In the genomic region with DNA sequence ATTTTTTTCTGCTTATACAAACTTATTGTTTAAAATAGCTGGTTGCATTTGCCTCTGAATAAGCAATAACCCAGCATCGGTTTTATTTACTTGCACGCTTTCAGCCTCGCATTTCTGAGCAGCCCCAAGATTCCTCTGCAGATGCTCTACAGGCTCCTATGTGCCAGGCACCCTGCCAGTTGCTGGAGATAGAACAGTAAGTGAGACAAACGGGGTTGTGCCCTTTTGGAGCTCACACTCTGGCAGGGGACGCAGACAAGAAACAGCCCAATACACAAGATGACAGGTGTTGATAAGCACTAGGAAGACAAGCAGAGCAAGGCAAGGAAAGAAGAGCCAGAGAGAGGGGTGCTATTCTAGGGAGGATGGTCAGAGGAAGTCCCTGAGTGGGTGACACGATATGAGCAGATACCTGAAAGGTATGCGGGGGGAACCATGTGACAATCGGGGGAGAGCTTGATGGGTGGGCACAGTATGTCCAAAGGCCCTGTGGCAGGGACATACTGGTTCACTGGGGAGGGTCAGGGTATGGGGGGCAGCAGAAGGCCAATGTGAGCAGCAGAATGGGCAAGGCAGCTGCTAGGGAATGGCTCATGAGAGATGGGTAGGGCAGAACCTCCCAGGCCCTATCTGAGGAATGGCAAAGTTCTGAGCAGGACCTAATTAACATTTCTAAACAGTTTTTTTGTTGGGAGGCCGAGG, we compare ENCODE assay signal across 1 cellular context.
A peak's percentile ranks its signal among the peaks of the same experiment; 100 is the strongest.
TF ChIP-seq lines count a peak whose summit lies in the region.

No MANE protein-coding gene starts in this region.

TF ChIP-seq in SK-N-SH, 30 proteins besides CTCF, POLR2A, EP300 and RAD21 (continued from another document):
- TF ChIP-seq, protein P1, sequence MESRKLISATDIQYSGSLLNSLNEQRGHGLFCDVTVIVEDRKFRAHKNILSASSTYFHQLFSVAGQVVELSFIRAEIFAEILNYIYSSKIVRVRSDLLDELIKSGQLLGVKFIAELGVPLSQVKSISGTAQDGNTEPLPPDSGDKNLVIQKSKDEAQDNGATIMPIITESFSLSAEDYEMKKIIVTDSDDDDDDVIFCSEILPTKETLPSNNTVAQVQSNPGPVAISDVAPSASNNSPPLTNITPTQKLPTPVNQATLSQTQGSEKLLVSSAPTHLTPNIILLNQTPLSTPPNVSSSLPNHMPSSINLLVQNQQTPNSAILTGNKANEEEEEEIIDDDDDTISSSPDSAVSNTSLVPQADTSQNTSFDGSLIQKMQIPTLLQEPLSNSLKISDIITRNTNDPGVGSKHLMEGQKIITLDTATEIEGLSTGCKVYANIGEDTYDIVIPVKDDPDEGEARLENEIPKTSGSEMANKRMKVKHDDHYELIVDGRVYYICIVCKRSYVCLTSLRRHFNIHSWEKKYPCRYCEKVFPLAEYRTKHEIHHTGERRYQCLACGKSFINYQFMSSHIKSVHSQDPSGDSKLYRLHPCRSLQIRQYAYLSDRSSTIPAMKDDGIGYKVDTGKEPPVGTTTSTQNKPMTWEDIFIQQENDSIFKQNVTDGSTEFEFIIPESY (IDR thresholded peaks at IDR 0.05; ENCODE audit: borderline replicate concordance, low read depth): no peak
- TF ChIP-seq, protein P2, sequence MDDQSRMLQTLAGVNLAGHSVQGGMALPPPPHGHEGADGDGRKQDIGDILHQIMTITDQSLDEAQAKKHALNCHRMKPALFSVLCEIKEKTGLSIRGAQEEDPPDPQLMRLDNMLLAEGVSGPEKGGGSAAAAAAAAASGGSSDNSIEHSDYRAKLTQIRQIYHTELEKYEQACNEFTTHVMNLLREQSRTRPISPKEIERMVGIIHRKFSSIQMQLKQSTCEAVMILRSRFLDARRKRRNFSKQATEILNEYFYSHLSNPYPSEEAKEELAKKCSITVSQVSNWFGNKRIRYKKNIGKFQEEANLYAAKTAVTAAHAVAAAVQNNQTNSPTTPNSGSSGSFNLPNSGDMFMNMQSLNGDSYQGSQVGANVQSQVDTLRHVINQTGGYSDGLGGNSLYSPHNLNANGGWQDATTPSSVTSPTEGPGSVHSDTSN (IDR thresholded peaks at IDR 0.05): peak; percentile 53
- 0 out of 2 replicates have a peak, but pooled peaks have one; percentile 17 for TF ChIP-seq NFIC (IDR thresholded peaks at IDR 0.05; ENCODE audit: borderline replicate concordance)
- no peak for TF ChIP-seq MXI1 (IDR thresholded peaks at IDR 0.05; ENCODE audit: low read depth, low read length)
- TF ChIP-seq RCOR1 (IDR thresholded peaks at IDR 0.05; ENCODE audit: low read length): peak; percentile 85
- peak; percentile 83 for TF ChIP-seq GATA2 (CRISPR knock-in tag; IDR thresholded peaks at IDR 0.05)
- peak; percentile 79 for TF ChIP-seq TCF12 (IDR thresholded peaks at IDR 0.05)
- 0 out of 2 replicates have a peak, but pooled peaks have one; percentile 16 for TF ChIP-seq POLR2AphosphoS5 (IDR thresholded peaks at IDR 0.05; ENCODE audit: low read depth, low read length)
- no peak for TF ChIP-seq RXRA (IDR thresholded peaks at IDR 0.05; ENCODE audit: borderline replicate concordance, low read depth)
